In the genomic region with DNA sequence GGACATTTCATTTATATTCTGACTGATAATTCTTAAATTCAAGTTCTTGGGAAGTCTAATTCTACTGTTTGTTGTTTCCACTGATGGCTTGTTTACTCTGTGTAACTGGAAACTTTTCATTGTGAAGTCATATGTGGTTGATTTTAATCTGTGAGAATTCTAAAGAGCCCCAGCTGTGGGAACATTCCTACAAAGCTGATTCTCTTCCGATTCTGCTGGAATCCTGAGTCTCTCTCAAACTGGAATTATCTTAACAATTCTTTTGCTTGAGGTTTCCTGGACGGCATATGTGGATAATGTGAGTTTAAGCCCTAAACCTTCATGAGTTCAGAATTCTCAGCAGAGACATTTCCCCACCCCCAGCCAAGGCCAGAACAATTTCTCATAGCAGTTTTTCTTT, we compare ENCODE assay signal across 32 cellular contexts. TPM values are rescaled to one million over a fixed set of nuclear protein-coding genes. Genes with fewer than 3 reads are reported as not detected.
"Had no signal": no experiment of that assay in that cellular context is flagged by ENCODE, and none has a peak within 500 bp of the region (broad histone marks: within the 10 kb centered on the region; RNA-seq: fewer than 3 reads in every experiment).

No MANE protein-coding gene starts in this region.

- H3K4me1 ChIP-seq: body of pancreas, breast epithelium, Peyer's patch, SJSA1 had no signal

- H3K4me3 ChIP-seq: body of pancreas, breast epithelium, Peyer's patch, SJSA1 had no signal

- ATAC-seq: activated CD4-positive, alpha-beta T cell treated with anti-CD3 and anti-CD28 coated beads for 36 hours; activated CD4-positive, CD25-positive, alpha-beta regulatory T cell treated with anti-CD3 and anti-CD28 coated beads, Interleukin-2, amount 50 U/mL, for 24 hours; activated CD8-positive, alpha-beta T cell treated with anti-CD3 and anti-CD28 coated beads, Interleukin-2, amount 10 ng/mL, durations not matched to agents 7 days and 5 days; activated naive CD8-positive, alpha-beta T cell treated with anti-CD3 and anti-CD28 coated beads, Interleukin-2, amount 50 U/mL, for 24 hours; activated T-cell treated with anti-CD3 and anti-CD28 coated beads, Interleukin-2, amount 50 U/mL, for 4 hours; body of pancreas; PC-3; WTC11 had no signal

- H3K9me3 ChIP-seq: body of pancreas, breast epithelium, Peyer's patch, SJSA1, SK-N-SH had no signal

- H3K27me3 Mint-ChIP-seq: activated naive CD8-positive, alpha-beta T cell treated with anti-CD3 and anti-CD28 coated beads, Interleukin-2, amount 50 U/mL, for 24 hours had no signal

- H3K4me2 ChIP-seq: KMS-11, SK-N-SH had no signal

- H3K9ac ChIP-seq: KMS-11, SK-N-SH had no signal

- H3K9me2 ChIP-seq: SK-N-SH had no signal

- H3K4me3 Mint-ChIP-seq: activated CD4-positive, alpha-beta T cell treated with anti-CD3 and anti-CD28 coated beads for 36 hours; activated CD4-positive, alpha-beta T cell treated with anti-CD3 and anti-CD28 coated beads, Interleukin-2, amount 10 ng/mL, durations not matched to agents 7 days and 5 days; activated CD8-positive, alpha-beta T cell treated with anti-CD3 and anti-CD28 coated beads, Interleukin-2, amount 10 ng/mL, durations not matched to agents 7 days and 5 days; activated naive CD4-positive, alpha-beta T cell treated with anti-CD3 and anti-CD28 coated beads, Interleukin-2, amount 10 ng/mL, durations not matched to agents 7 days and 5 days; activated naive CD8-positive, alpha-beta T cell; activated naive CD8-positive, alpha-beta T cell treated with anti-CD3 and anti-CD28 coated beads, Interleukin-2, amount 50 U/mL, for 24 hours; activated T-cell treated with anti-CD3 and anti-CD28 coated beads, Interleukin-2, amount 50 U/mL, for 4 hours; activated T-helper 1 cell treated with anti-CD3 and anti-CD28 coated beads, Interleukin-12 subunit alpha, Interleukin-12 subunit beta, Interleukin-2, Interleukin-4 antibody, amounts not matched to agents 30 ng/mL and 10 ng/mL and 1 ng/mL, durations not matched to agents 14 hours and 24 hours and 36 hours; T-helper 1 cell treated with Interleukin-12 subunit alpha and Interleukin-12 subunit beta and Interleukin-4 antibody, amounts not matched to agents 30 μg/mL and 1 μg/mL, for 36 hours; T-helper 2 cell treated with Interferon-gamma antibody and Interleukin-4, amounts not matched to agents 5 μg/mL and 100 μg/mL, for 36 hours; WTC11 had no signal

- H3K27ac Mint-ChIP-seq: activated CD4-positive, alpha-beta T cell treated with anti-CD3 and anti-CD28 coated beads for 36 hours; activated CD4-positive, alpha-beta T cell treated with anti-CD3 and anti-CD28 coated beads, Interleukin-2, amount 10 ng/mL, durations not matched to agents 7 days and 5 days; activated CD8-positive, alpha-beta T cell treated with anti-CD3 and anti-CD28 coated beads, Interleukin-2, amount 10 ng/mL, durations not matched to agents 7 days and 5 days; activated naive CD4-positive, alpha-beta T cell treated with anti-CD3 and anti-CD28 coated beads, Interleukin-2, amount 10 ng/mL, durations not matched to agents 7 days and 5 days; activated naive CD8-positive, alpha-beta T cell; activated naive CD8-positive, alpha-beta T cell treated with anti-CD3 and anti-CD28 coated beads, Interleukin-2, amount 50 U/mL, for 24 hours; activated T-helper 1 cell treated with anti-CD3 and anti-CD28 coated beads, Interleukin-12 subunit alpha, Interleukin-12 subunit beta, Interleukin-2, Interleukin-4 antibody, amounts not matched to agents 30 ng/mL and 10 ng/mL and 1 ng/mL, durations not matched to agents 14 hours and 24 hours and 36 hours; T-helper 1 cell treated with Interleukin-12 subunit alpha and Interleukin-12 subunit beta and Interleukin-4 antibody, amounts not matched to agents 30 μg/mL and 1 μg/mL, for 36 hours; T-helper 2 cell treated with Interferon-gamma antibody and Interleukin-4, amounts not matched to agents 5 μg/mL and 100 μg/mL, for 36 hours had no signal

- H3K27ac ChIP-seq: body of pancreas, breast epithelium, KMS-11, Peyer's patch, SJSA1 had no signal

- H3K36me3 ChIP-seq: breast epithelium, Peyer's patch, SJSA1 had no signal

- H3K36me3 Mint-ChIP-seq: activated naive CD4-positive, alpha-beta T cell treated with anti-CD3 and anti-CD28 coated beads, Interleukin-2, amount 10 ng/mL, durations not matched to agents 7 days and 5 days; activated naive CD8-positive, alpha-beta T cell; WTC11 had no signal

- DNase-seq: activated CD4-positive, alpha-beta T cell treated with anti-CD3 and anti-CD28 coated beads for 36 hours; activated CD4-positive, alpha-beta T cell treated with anti-CD3 and anti-CD28 coated beads, Interleukin-2, amount 10 ng/mL, durations not matched to agents 7 days and 5 days; activated CD4-positive, alpha-beta T cell treated with anti-CD3 and anti-CD28 coated beads, Interleukin-2, amount 50 U/mL, for 48 hours; activated CD8-positive, alpha-beta T cell treated with anti-CD3 and anti-CD28 coated beads, Interleukin-2, amount 10 ng/mL, durations not matched to agents 7 days and 5 days; activated naive CD4-positive, alpha-beta T cell treated with anti-CD3 and anti-CD28 coated beads, Interleukin-2, amount 10 ng/mL, durations not matched to agents 7 days and 5 days; activated naive CD8-positive, alpha-beta T cell treated with anti-CD3 and anti-CD28 coated beads, Interleukin-2, amount 50 U/mL, for 24 hours; activated T-cell treated with anti-CD3 and anti-CD28 coated beads, Interleukin-2, amount 50 U/mL, for 4 hours; amniotic stem cell; aorta; body of pancreas; NCI-H1105; NCI-H1417 treated with DMSO at 0.1 percent for 48 hours; NCI-H187 treated with DMSO at 0.1 percent for 48 hours; NCI-H2081; NCI-H2227 treated with DMSO at 0.1 percent for 48 hours; NCI-H446; NCI-H524; NCI-H69; PC-3; Peyer's patch; RPMI8226; SHP77 treated with DMSO at 0.1 percent for 48 hours; SK-N-SH had no signal

- H3K4me1 Mint-ChIP-seq: activated CD4-positive, alpha-beta T cell treated with anti-CD3 and anti-CD28 coated beads for 36 hours; activated CD4-positive, alpha-beta T cell treated with anti-CD3 and anti-CD28 coated beads, Interleukin-2, amount 10 ng/mL, durations not matched to agents 7 days and 5 days; activated naive CD4-positive, alpha-beta T cell treated with anti-CD3 and anti-CD28 coated beads, Interleukin-2, amount 10 ng/mL, durations not matched to agents 7 days and 5 days; activated naive CD8-positive, alpha-beta T cell treated with anti-CD3 and anti-CD28 coated beads, Interleukin-2, amount 50 U/mL, for 24 hours had no signal

- H3K27me3 ChIP-seq: body of pancreas, breast epithelium, Peyer's patch had no signal

- H3K9me3 Mint-ChIP-seq: activated CD4-positive, alpha-beta T cell treated with anti-CD3 and anti-CD28 coated beads, Interleukin-2, amount 10 ng/mL, durations not matched to agents 7 days and 5 days; activated naive CD4-positive, alpha-beta T cell treated with anti-CD3 and anti-CD28 coated beads, Interleukin-2, amount 10 ng/mL, durations not matched to agents 7 days and 5 days; activated naive CD8-positive, alpha-beta T cell treated with anti-CD3 and anti-CD28 coated beads, Interleukin-2, amount 50 U/mL, for 24 hours; activated T-cell treated with anti-CD3 and anti-CD28 coated beads, Interleukin-2, amount 50 U/mL, for 4 hours; activated T-helper 1 cell treated with anti-CD3 and anti-CD28 coated beads, Interleukin-12 subunit alpha, Interleukin-12 subunit beta, Interleukin-2, Interleukin-4 antibody, amounts not matched to agents 30 ng/mL and 10 ng/mL and 1 ng/mL, durations not matched to agents 14 hours and 24 hours and 36 hours; T-helper 1 cell treated with Interleukin-12 subunit alpha and Interleukin-12 subunit beta and Interleukin-4 antibody, amounts not matched to agents 30 μg/mL and 1 μg/mL, for 36 hours; T-helper 2 cell treated with Interferon-gamma antibody and Interleukin-4, amounts not matched to agents 5 μg/mL and 100 μg/mL, for 36 hours; WTC11 had no signal

RNA-seq across cellular contexts. Expression of gene GRM8, which starts 37.8 kb away (rescaled TPM):
- total RNA-seq: activated CD4-positive, alpha-beta T cell treated with anti-CD3 and anti-CD28 coated beads for 36 hours; activated CD4-positive, alpha-beta T cell treated with anti-CD3 and anti-CD28 coated beads, Interleukin-2, amount 10 ng/mL, durations not matched to agents 7 days and 5 days; activated CD8-positive, alpha-beta T cell treated with anti-CD3 and anti-CD28 coated beads, Interleukin-2, amount 10 ng/mL, durations not matched to agents 7 days and 5 days; activated T-cell treated with anti-CD3 and anti-CD28 coated beads, Interleukin-2, amount 50 U/mL, for 4 hours; activated T-helper 1 cell treated with anti-CD3 and anti-CD28 coated beads, Interleukin-12 subunit alpha, Interleukin-12 subunit beta, Interleukin-2, Interleukin-4 antibody, amounts not matched to agents 30 ng/mL and 10 ng/mL and 1 ng/mL, durations not matched to agents 14 hours and 24 hours and 36 hours; aorta; breast epithelium; PC-3; SJSA1 had no signal
